In genomic region chr1:31417148-31417547, GRCh38 we compare ENCODE assay signal across 1 cellular context.
TF ChIP-seq lines count a peak whose summit lies in the region.

No MANE protein-coding gene starts in this region.

TF ChIP-seq in HepG2, 621 proteins besides CTCF, POLR2A, EP300 and RAD21 (continued from another document and continues in another):
- TF ChIP-seq ZBTB33 (CRISPR knock-in tag; IDR thresholded peaks at IDR 0.05) (peak; percentile 45; the same call in 1 of the 2 replicates), SETDB1 (CRISPR knock-in tag; IDR thresholded peaks at IDR 0.05; ENCODE audit: borderline replicate concordance) (no peak), ARNT2 (CRISPR knock-in tag; IDR thresholded peaks at IDR 0.05; ENCODE audit: low read depth) (0 out of 2 replicates have a peak, but pooled peaks have one; percentile 49), ZBTB37 (CRISPR knock-in tag; IDR thresholded peaks at IDR 0.05) (no peak), GMEB1 (CRISPR knock-in tag; IDR thresholded peaks at IDR 0.05; ENCODE audit: borderline replicate concordance) (peak; percentile 36; the same call in 1 of the 2 replicates), CHD2 (IDR thresholded peaks at IDR 0.05; ENCODE audit: low read depth, low read length) (no peak), LCORL (IDR thresholded peaks at IDR 0.05) (peak; percentile 61; the same call in 1 of the 2 replicates), LCORL (CRISPR knock-in tag; IDR thresholded peaks at IDR 0.05) (peak; percentile 97), ZNF276 (CRISPR knock-in tag; IDR thresholded peaks at IDR 0.05; ENCODE audit: low read depth) (no peak), BRCA1 (CRISPR knock-in tag; IDR thresholded peaks at IDR 0.05) (no peak), IKZF1 (IDR thresholded peaks at IDR 0.05) (no peak), ZNF800 (CRISPR knock-in tag; IDR thresholded peaks at IDR 0.05) (no peak), WIZ (CRISPR knock-in tag; IDR thresholded peaks at IDR 0.05) (no peak), MTA3 (CRISPR knock-in tag; IDR thresholded peaks at IDR 0.05) (no peak), CREB1 (IDR thresholded peaks at IDR 0.05) (peak; percentile 25; the same call in 1 of the 2 replicates), CREB1 (CRISPR knock-in tag; IDR thresholded peaks at IDR 0.05) (peak; percentile 86), ZNF558 (CRISPR knock-in tag; IDR thresholded peaks at IDR 0.05; ENCODE audit: borderline replicate concordance) (no peak), ARID4A (CRISPR knock-in tag; IDR thresholded peaks at IDR 0.05; ENCODE audit: borderline replicate concordance) (peak; percentile 61; the same call in 1 of the 2 replicates), ERF (CRISPR knock-in tag; IDR thresholded peaks at IDR 0.05) (peak; percentile 93), MAFK (conservative IDR thresholded peaks at IDR 0.05 in 1 of 2, IDR thresholded peaks at IDR 0.05 in 1 of 2; ENCODE audit: low read length in 2 of 2) (no peak), ZNF331 (CRISPR knock-in tag; IDR thresholded peaks at IDR 0.05) (peak; percentile 66; the same call in 1 of the 2 replicates), ZNF737 (CRISPR knock-in tag; IDR thresholded peaks at IDR 0.05; ENCODE audit: borderline replicate concordance) (no peak), NFE2L1 (CRISPR knock-in tag; IDR thresholded peaks at IDR 0.05; ENCODE audit: borderline replicate concordance) (no peak), PHF21A (CRISPR knock-in tag; IDR thresholded peaks at IDR 0.05) (peak; percentile 68; the same call in 1 of the 2 replicates), ZKSCAN8 (CRISPR knock-in tag; IDR thresholded peaks at IDR 0.05; ENCODE audit: borderline replicate concordance) (peak; percentile 80; the same call in 1 of the 2 replicates), MEIS1 (CRISPR knock-in tag; IDR thresholded peaks at IDR 0.05; ENCODE audit: borderline replicate concordance) (peak; percentile 91; the same call in 1 of the 2 replicates), PITX1 (CRISPR knock-in tag; IDR thresholded peaks at IDR 0.05) (peak; percentile 60; the same call in 1 of the 2 replicates), ZNF841 (CRISPR knock-in tag; IDR thresholded peaks at IDR 0.05; ENCODE audit: borderline replicate concordance) (no peak), ZNF460 (CRISPR knock-in tag; IDR thresholded peaks at IDR 0.05; ENCODE audit: borderline replicate concordance) (no peak), ZKSCAN1 (IDR thresholded peaks at IDR 0.05; ENCODE audit: low read length) (peak; percentile 13; the same call in 1 of the 2 replicates), KDM6A (CRISPR knock-in tag; IDR thresholded peaks at IDR 0.05; ENCODE audit: low read depth) (peak; percentile 74), PAXIP1 (CRISPR knock-in tag; conservative IDR thresholded peaks at IDR 0.05) (peak; percentile 93), ZNF296 (CRISPR knock-in tag; conservative IDR thresholded peaks at IDR 0.05) (no peak), HMG20A (CRISPR knock-in tag; IDR thresholded peaks at IDR 0.05; ENCODE audit: borderline replicate concordance) (peak; percentile 82; the same call in 1 of the 2 replicates), KDM4B (CRISPR knock-in tag; IDR thresholded peaks at IDR 0.05) (no peak), ATAD3A (CRISPR knock-in tag; IDR thresholded peaks at IDR 0.05) (no peak), TRIM22 (IDR thresholded peaks at IDR 0.05) (no peak), NCOA2 (CRISPR knock-in tag; IDR thresholded peaks at IDR 0.05) (peak; percentile 78), HOXA7 (CRISPR knock-in tag; IDR thresholded peaks at IDR 0.05) (no peak), NFIC (IDR thresholded peaks at IDR 0.05; ENCODE audit: low read length) (peak; percentile 70), ZFP41 (CRISPR knock-in tag; IDR thresholded peaks at IDR 0.05; ENCODE audit: borderline replicate concordance) (no peak), ZNF160 (CRISPR knock-in tag; IDR thresholded peaks at IDR 0.05) (no peak), FUBP1 (CRISPR knock-in tag; IDR thresholded peaks at IDR 0.05; ENCODE audit: borderline replicate concordance) (no peak), TP53 (CRISPR knock-in tag; conservative IDR thresholded peaks at IDR 0.05) (no peak), ZNF678 (CRISPR knock-in tag; IDR thresholded peaks at IDR 0.05) (no peak)
